ENCODE assay signal across 3 cellular contexts in genomic region chr5:117010574-117010973, GRCh38.
"Had no signal": no experiment of that assay in that cellular context is flagged by ENCODE, and none has a peak within 500 bp of the region (broad histone marks: within the 10 kb centered on the region; RNA-seq: fewer than 3 reads in every experiment).

No MANE protein-coding gene starts in this region.

- ATAC-seq: GM12878 had no signal

- DNase-seq: GDM1, GF-D8 had no signal

- H3K4me3 ChIP-seq: GM12878 had no signal
